9 cellular contexts compared by ENCODE assay signal in the genomic region with DNA sequence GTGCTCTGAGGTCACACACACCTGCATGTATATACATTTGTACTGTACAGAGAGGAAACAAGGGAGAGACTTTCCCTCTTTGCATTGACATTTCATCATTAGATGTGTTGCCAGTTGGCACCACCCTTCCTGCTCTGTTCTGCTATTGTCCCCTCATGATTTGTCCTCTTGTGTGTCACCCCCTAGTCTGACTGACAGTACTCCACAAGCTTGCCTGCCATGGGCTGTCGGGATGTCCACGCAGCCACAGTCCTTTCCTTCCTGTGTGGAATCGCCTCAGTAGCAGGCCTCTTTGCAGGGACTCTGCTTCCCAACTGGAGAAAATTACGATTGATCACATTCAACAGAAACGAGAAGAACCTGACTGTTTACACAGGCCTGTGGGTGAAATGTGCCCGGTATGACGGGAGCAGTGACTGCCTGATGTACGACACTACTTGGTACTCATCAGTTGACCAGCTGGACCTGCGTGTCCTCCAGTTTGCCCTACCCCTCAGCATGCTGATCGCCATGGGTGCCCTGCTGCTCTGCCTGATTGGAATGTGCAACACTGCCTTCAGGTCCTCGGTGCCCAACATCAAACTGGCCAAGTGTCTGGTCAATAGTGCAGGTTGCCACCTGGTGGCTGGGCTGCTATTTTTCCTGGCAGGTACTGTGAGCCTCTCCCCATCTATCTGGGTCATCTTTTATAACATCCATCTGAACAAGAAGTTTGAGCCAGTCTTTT. TPM values are rescaled to one million over a fixed set of nuclear protein-coding genes. Genes with fewer than 3 reads are reported as not detected.
A peak's percentile ranks its signal among the peaks of the same experiment; 100 is the strongest.
DNase-seq lines count a peak whose midpoint lies in the region; ATAC-seq, FAIRE-seq and TF ChIP-seq lines count a peak whose summit lies in the region.
"Had no signal": no experiment of that assay in that cellular context is flagged by ENCODE, and none has a peak within 500 bp of the region (broad histone marks: within the 10 kb centered on the region; RNA-seq: fewer than 3 reads in every experiment).

No MANE protein-coding gene starts in this region.

- peak; percentile 49 for TF ChIP-seq CTCF in NB4 (IDR thresholded peaks at IDR 0.05; ENCODE audit: low read depth, low read length)
- peak; percentile 51 for TF ChIP-seq CTCF in bronchial epithelial cell (IDR thresholded peaks at IDR 0.05; ENCODE audit: insufficient read depth, low read length, severe bottlenecking)
- peak; percentile 30 for TF ChIP-seq CTCF in osteoblast (IDR thresholded peaks at IDR 0.05; ENCODE audit: extremely low read depth, low read depth, low read length)

- TF ChIP-seq POLR2A in NB4 (IDR thresholded peaks at IDR 0.05; ENCODE audit: extremely low read depth, insufficient read length): no peak

- intact Hi-C loops in Right ventricle myocardium superior (cut with DNase I) (no loop called here), cardiac septum (cut with DNase I) (no loop called here), posterior cingulate gyrus (cut with DNase I) (no loop called here)

- H3K4me3 ChIP-seq in NB4 (ENCODE audit: low read depth, low read length) (no peak overlapping the region), bronchial epithelial cell (ENCODE audit: low read depth, low read length) (no peak overlapping the region), osteoblast (ENCODE audit: insufficient read depth, low read length) (no peak overlapping the region)

- H3K27me3 ChIP-seq in bronchial epithelial cell (ENCODE audit: control insufficient read depth, insufficient read depth, low read length): no peaks in the 10 kb centered on the region
- no peaks in the 10 kb centered on the region for H3K27me3 ChIP-seq in osteoblast (ENCODE audit: insufficient read depth, low read length)

- no peak for FAIRE-seq in bronchial epithelial cell (lab: Jason Lieb, UNC)

- H3K4me1 ChIP-seq in osteoblast (ENCODE audit: insufficient read depth, low read length): no peaks in the 10 kb centered on the region

- no peaks in the 10 kb centered on the region for H3K9me3 ChIP-seq in osteoblast (ENCODE audit: low read depth, low read length)

- H3K36me3 ChIP-seq in bronchial epithelial cell (ENCODE audit: control insufficient read depth, insufficient read depth, low read length) (peaks cover 13% of the 10 kb centered on the region), osteoblast (ENCODE audit: insufficient read depth, low read length) (peaks cover 32% of the 10 kb centered on the region)

- no peak for DNase-seq in Right ventricle myocardium superior
- DNase-seq in cardiac septum (ENCODE audit: low spot score): no peak
- DNase-seq in NB4 (ENCODE audit: low read depth): peak; percentile 57
- peak; percentile 15 for DNase-seq in bronchial epithelial cell (ENCODE audit: low read depth)
- no peak for DNase-seq in osteoblast (ENCODE audit: insufficient read length, low spot score, missing footprints)
- DNase-seq in stimulated activated CD4-positive, alpha-beta T cell treated with anti-CD3 and anti-CD28 coated beads, Interleukin-12 subunit alpha, Interleukin-12 subunit beta, amount 100 ng/mL, for 4 hours: no peak
- no peak for DNase-seq in posterior cingulate gyrus

- H3K79me2 ChIP-seq in osteoblast (ENCODE audit: insufficient read depth, low read length): peaks cover 56% of the 10 kb centered on the region

- no peak overlapping the region for H3K27ac ChIP-seq in osteoblast (ENCODE audit: low read depth, low read length)

- H2AFZ ChIP-seq in osteoblast (ENCODE audit: low read length): no peak overlapping the region

- ATAC-seq in Right ventricle myocardium superior (ENCODE audit: poor library complexity) (peak; percentile 60), GM21576 (IDR thresholded peaks at IDR 0.05; ENCODE audit: unreplicated experiment) (no peak)

- no peak overlapping the region for H3K4me2 ChIP-seq in osteoblast (ENCODE audit: insufficient read depth, low read length)

- peaks cover 7% of the 10 kb centered on the region for H4K20me1 ChIP-seq in osteoblast (ENCODE audit: insufficient read depth, low read length)

RNA-seq across cellular contexts. Expression of a gene that starts 9.4 kb away (rescaled TPM):
- total RNA-seq in Right ventricle myocardium superior: 38.1 TPM
- 19.9 TPM for total RNA-seq in cardiac septum
- total RNA-seq in bronchial epithelial cell: 59.5 and 89.7 TPM in 2 replicates
- 35.9 and 39.8 TPM in 2 replicates for total RNA-seq in osteoblast

RNA-seq across cellular contexts. Expression of a gene that starts 56.8 kb away (rescaled TPM):
- not detected for total RNA-seq in Right ventricle myocardium superior
- total RNA-seq in cardiac septum: not detected
- not detected in 2 replicates for total RNA-seq in bronchial epithelial cell
- total RNA-seq in osteoblast: not detected in 2 replicates
- total RNA-seq: mononuclear cell had no signal

Comparison
In these comparisons a context has a peak if more than half of its experiments do, and no peak if none do; other contexts are left out.
1. DNase-seq: peak in NB4 (single experiment) and bronchial epithelial cell (single experiment); none in Right ventricle myocardium superior (single experiment), cardiac septum (single experiment), osteoblast (single experiment), stimulated activated CD4-positive, alpha-beta T cell treated with anti-CD3 and anti-CD28 coated beads, Interleukin-12 subunit alpha, Interleukin-12 subunit beta, amount 100 ng/mL, for 4 hours (single experiment) and posterior cingulate gyrus (0 of 10).
2. Peak in every context shown above with its lines, with median percentiles within 50 percentile points of each other: CTCF ChIP-seq.